In the genomic region with DNA sequence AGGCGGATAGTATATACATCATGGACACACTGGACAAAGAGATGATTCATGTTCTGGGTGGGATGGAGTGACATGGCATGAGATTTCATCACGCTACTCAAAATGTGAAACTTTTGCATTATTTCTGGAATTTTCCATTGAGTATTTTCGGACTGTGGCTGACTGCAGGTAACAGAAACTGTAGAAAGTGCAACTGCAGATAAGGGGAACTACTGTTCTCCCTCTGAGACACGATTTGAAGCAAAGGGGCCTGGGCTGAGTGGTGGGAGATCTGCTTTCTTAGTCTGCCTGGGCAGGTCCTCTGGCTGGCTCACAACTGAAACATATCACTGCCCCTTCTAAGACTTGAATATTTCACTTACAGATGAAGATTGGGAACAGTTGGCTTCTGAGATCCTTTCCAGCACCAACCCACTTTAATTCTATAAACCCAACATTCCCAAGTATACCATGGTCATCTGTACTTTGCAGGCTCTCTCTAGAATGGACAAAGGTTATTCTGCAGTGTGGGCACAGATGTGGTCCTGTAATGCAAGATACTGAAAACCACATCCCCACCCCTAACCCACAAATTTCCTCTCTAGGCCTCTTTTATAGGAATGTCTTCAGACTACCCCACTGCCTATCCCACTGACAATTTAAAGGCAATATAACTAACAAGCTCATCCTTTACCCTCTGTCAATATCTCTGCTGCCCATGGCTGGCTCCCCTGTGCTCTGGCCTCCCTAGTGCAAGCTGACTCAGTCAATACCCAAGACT, we compare ENCODE assay signal across 1 cellular context.
TF ChIP-seq lines count a peak whose summit lies in the region.

No MANE protein-coding gene starts in this region.

TF ChIP-seq in K562, 482 proteins besides CTCF, POLR2A, EP300 and RAD21 (continued from another document):
- TF ChIP-seq, protein P1, sequence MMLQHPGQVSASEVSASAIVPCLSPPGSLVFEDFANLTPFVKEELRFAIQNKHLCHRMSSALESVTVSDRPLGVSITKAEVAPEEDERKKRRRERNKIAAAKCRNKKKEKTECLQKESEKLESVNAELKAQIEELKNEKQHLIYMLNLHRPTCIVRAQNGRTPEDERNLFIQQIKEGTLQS (IDR thresholded peaks at IDR 0.05): peak; percentile 25; the same call in 1 of the 2 replicates
- TF ChIP-seq, protein P1 (CRISPR knock-in tag; conservative IDR thresholded peaks at IDR 0.05): no peak
- TF ChIP-seq KDM5B (IDR thresholded peaks at IDR 0.05; ENCODE audit: insufficient replicate concordance, low read depth, low read length) (no peak), ZNF232 (CRISPR knock-in tag; IDR thresholded peaks at IDR 0.05) (no peak), ZNF551 (CRISPR knock-in tag; IDR thresholded peaks at IDR 0.05) (no peak)
